Comparison of ENCODE assay signal across 1 cellular context in genomic region chr16:71645450-71645849, GRCh38.
TF ChIP-seq lines count a peak whose summit lies in the region.

No MANE protein-coding gene starts in this region.

TF ChIP-seq in GM23338, 12 proteins besides CTCF, POLR2A, EP300 and RAD21 (continued from another document):
- TF ChIP-seq ZNF462 (CRISPR knock-in tag; IDR thresholded peaks at IDR 0.05) (no peak), JUNB (IDR thresholded peaks at IDR 0.05; ENCODE audit: unreplicated experiment) (no peak), REST (IDR thresholded peaks at IDR 0.05; ENCODE audit: unreplicated experiment) (no peak), POLR2AphosphoS5 (IDR thresholded peaks at IDR 0.05; ENCODE audit: low read depth) (no peak), ETS1 (IDR thresholded peaks at IDR 0.05) (no peak), CREB1 (CRISPR knock-in tag; IDR thresholded peaks at IDR 0.05; ENCODE audit: low read depth) (no peak)
